Comparison of ENCODE assay signal across 20 cellular contexts in the genomic region with DNA sequence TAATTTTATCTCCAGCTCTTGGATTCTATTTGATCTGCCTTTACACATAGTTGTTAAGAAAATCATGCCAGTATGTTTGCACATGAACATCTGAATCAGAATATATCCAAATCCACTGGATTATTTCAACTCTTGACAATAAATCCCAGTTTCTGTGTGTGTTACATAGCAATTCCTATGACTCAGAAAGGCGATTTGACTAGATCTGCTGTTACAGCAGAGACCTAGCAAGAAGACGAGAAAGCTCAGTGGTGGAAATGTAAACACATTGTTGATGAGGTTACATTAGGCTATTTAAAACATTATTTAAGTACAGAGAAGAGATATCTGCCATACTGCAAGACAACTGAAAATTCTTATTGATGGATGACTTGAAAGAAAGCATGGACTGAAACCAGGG.
"Had no signal": no experiment of that assay in that cellular context is flagged by ENCODE, and none has a peak within 500 bp of the region (broad histone marks: within the 10 kb centered on the region; RNA-seq: fewer than 3 reads in every experiment).

No MANE protein-coding gene starts in this region.

- H3K4me1 ChIP-seq: esophagus muscularis mucosa, left ventricle myocardium inferior, prostate gland, right atrium auricular region, suprapubic skin, tibial nerve had no signal

- H3K9me3 ChIP-seq: esophagus muscularis mucosa, left ventricle myocardium inferior, prostate gland, right atrium auricular region, stomach, suprapubic skin, tibial nerve had no signal

- DNase-seq: activated CD4-positive, alpha-beta memory T cell treated with anti-CD3 and anti-CD28 coated beads, Interleukin-2, amount 10 ng/mL, durations not matched to agents 7 days and 5 days; activated CD4-positive, alpha-beta T cell treated with anti-CD3 and anti-CD28 coated beads, Interleukin-2, amount 10 ng/mL, durations not matched to agents 24 days and 14 days; activated effector memory CD4-positive, alpha-beta T cell treated with anti-CD3 and anti-CD28 coated beads, Interleukin-2, amount 50 U/mL, for 16 hours; activated naive CD4-positive, alpha-beta T cell treated with anti-CD3 and anti-CD28 coated beads, Interleukin-2, amount 50 U/mL, for 16 hours; activated T-cell treated with anti-CD3 and anti-CD28 coated beads for 4 hours; aorta; central memory CD4-positive, alpha-beta T cell; effector memory CD8-positive, alpha-beta T cell; foreskin melanocyte; hippocampal formation; left ventricle myocardium inferior; stimulated activated CD4-positive, alpha-beta T cell treated with anti-CD3 and anti-CD28 coated beads, Interleukin-2, amount 100 ng/mL, for 24 hours; stomach; T-cell had no signal

- H3K27me3 ChIP-seq: esophagus muscularis mucosa, right atrium auricular region, stomach, suprapubic skin, tibial nerve had no signal

- H3K36me3 ChIP-seq: esophagus muscularis mucosa, left ventricle myocardium inferior, prostate gland, right atrium auricular region, stomach, suprapubic skin, tibial nerve had no signal

- H3K27ac ChIP-seq: esophagus muscularis mucosa, left ventricle myocardium inferior, prostate gland, right atrium auricular region, stomach, suprapubic skin, tibial nerve, VCaP had no signal

- H3K4me3 ChIP-seq: esophagus muscularis mucosa, left ventricle myocardium inferior, prostate gland, right atrium auricular region, stomach, suprapubic skin, tibial nerve had no signal
